In genomic region chr2:21279525-21279924, GRCh38 we compare ENCODE assay signal across 24 cellular contexts.
"Had no signal": no experiment of that assay in that cellular context is flagged by ENCODE, and none has a peak within 500 bp of the region (broad histone marks: within the 10 kb centered on the region; RNA-seq: fewer than 3 reads in every experiment).

No MANE protein-coding gene starts in this region.

- ATAC-seq: activated CD8-positive, alpha-beta T cell treated with anti-CD3 and anti-CD28 coated beads for 36 hours; activated T-helper 17 cell treated with anti-CD3 and anti-CD28 coated beads, Interleukin-2, amount 50 U/mL, for 72 hours; left lung; mucosa of descending colon; stimulated activated naive B cell treated with anti-CD40 and anti-IgM and Interleukin-4, amounts not matched to agents 10 μg/mL and 1 μg/mL and 100 μg/mL, for 72 hours; T-cell had no signal

- H3K36me3 ChIP-seq: left lung, tibial nerve, uterus had no signal

- H3K36me3 Mint-ChIP-seq: activated naive CD8-positive, alpha-beta T cell treated with anti-CD3 and anti-CD28 coated beads for 36 hours; naive B cell; stimulated activated naive B cell treated with anti-CD40 and anti-IgM and Interleukin-4, amounts not matched to agents 10 μg/mL and 1 μg/mL and 100 μg/mL, for 72 hours; T-cell had no signal

- H3K27me3 Mint-ChIP-seq: activated B cell treated with CpG ODN at 0.5 μM for 24 hours; activated CD8-positive, alpha-beta T cell treated with anti-CD3 and anti-CD28 coated beads for 36 hours; activated naive CD8-positive, alpha-beta T cell treated with anti-CD3 and anti-CD28 coated beads for 36 hours; activated T-helper 17 cell treated with anti-CD3 and anti-CD28 coated beads, Interleukin-2, amount 50 U/mL, for 72 hours had no signal

- H3K9me3 Mint-ChIP-seq: activated B cell treated with CpG ODN at 0.5 μM for 24 hours; activated CD8-positive, alpha-beta T cell treated with anti-CD3 and anti-CD28 coated beads for 36 hours; activated naive CD8-positive, alpha-beta T cell treated with anti-CD3 and anti-CD28 coated beads for 36 hours; activated T-helper 17 cell treated with anti-CD3 and anti-CD28 coated beads, Interleukin-2, amount 50 U/mL, for 72 hours; naive B cell; stimulated activated naive B cell treated with anti-CD40 and anti-IgM and Interleukin-4, amounts not matched to agents 10 μg/mL and 1 μg/mL and 100 μg/mL, for 72 hours; T-cell had no signal

- FAIRE-seq: colon, keratinocyte had no signal

- H3K27ac ChIP-seq: dorsolateral prefrontal cortex, left lung, tibial nerve, uterus had no signal

- H3K4me1 Mint-ChIP-seq: activated B cell treated with CpG ODN at 0.5 μM for 24 hours; activated naive CD8-positive, alpha-beta T cell treated with anti-CD3 and anti-CD28 coated beads for 36 hours; activated T-helper 17 cell treated with anti-CD3 and anti-CD28 coated beads, Interleukin-2, amount 50 U/mL, for 72 hours; naive B cell; stimulated activated naive B cell treated with anti-CD40 and anti-IgM and Interleukin-4, amounts not matched to agents 10 μg/mL and 1 μg/mL and 100 μg/mL, for 72 hours; T-cell had no signal

- DNase-seq: activated B cell treated with CpG ODN at 0.5 μM for 24 hours; activated CD4-positive, alpha-beta T cell treated with anti-CD3 and anti-CD28 coated beads for 4 hours; activated CD8-positive, alpha-beta T cell treated with anti-CD3 and anti-CD28 coated beads for 36 hours; activated naive CD4-positive, alpha-beta T cell; activated naive CD8-positive, alpha-beta T cell treated with anti-CD3 and anti-CD28 coated beads for 36 hours; activated T-cell treated with anti-CD3 and anti-CD28 coated beads, Interleukin-2, amount 50 U/mL, for 1 hour; amniotic stem cell; central memory CD4-positive, alpha-beta T cell; dorsolateral prefrontal cortex; erythroblast; foreskin melanocyte; glutamatergic neuron; left lung; mucosa of descending colon; naive B cell; occipital lobe; stimulated activated naive B cell treated with anti-CD40 and anti-IgM and Interleukin-4, amounts not matched to agents 10 μg/mL and 1 μg/mL and 100 μg/mL, for 72 hours; T-cell; T-helper 9 cell; uterus had no signal

- H3K27me3 ChIP-seq: dorsolateral prefrontal cortex, left lung, tibial nerve, uterus had no signal

- H3K4me3 Mint-ChIP-seq: activated B cell treated with CpG ODN at 0.5 μM for 24 hours; activated CD8-positive, alpha-beta T cell treated with anti-CD3 and anti-CD28 coated beads for 36 hours; activated naive CD8-positive, alpha-beta T cell treated with anti-CD3 and anti-CD28 coated beads for 36 hours; activated T-helper 17 cell treated with anti-CD3 and anti-CD28 coated beads, Interleukin-2, amount 50 U/mL, for 72 hours; naive B cell; stimulated activated naive B cell treated with anti-CD40 and anti-IgM and Interleukin-4, amounts not matched to agents 10 μg/mL and 1 μg/mL and 100 μg/mL, for 72 hours; T-cell had no signal

- H3K4me3 ChIP-seq: dorsolateral prefrontal cortex, left lung, mucosa of descending colon, tibial nerve, uterus had no signal

- H3K9me3 ChIP-seq: left lung, mucosa of descending colon, tibial nerve, uterus had no signal

- H3K27ac Mint-ChIP-seq: activated B cell treated with CpG ODN at 0.5 μM for 24 hours; activated CD8-positive, alpha-beta T cell treated with anti-CD3 and anti-CD28 coated beads for 36 hours; activated naive CD8-positive, alpha-beta T cell treated with anti-CD3 and anti-CD28 coated beads for 36 hours; activated T-helper 17 cell treated with anti-CD3 and anti-CD28 coated beads, Interleukin-2, amount 50 U/mL, for 72 hours; stimulated activated naive B cell treated with anti-CD40 and anti-IgM and Interleukin-4, amounts not matched to agents 10 μg/mL and 1 μg/mL and 100 μg/mL, for 72 hours; T-cell had no signal

- H3K4me1 ChIP-seq: left lung, uterus had no signal
